Comparison of ENCODE assay signal across 12 cellular contexts in genomic region chr2:58131191-58132011, GRCh38.
DNase-seq lines count a peak whose midpoint lies in the region; ATAC-seq and TF ChIP-seq lines count a peak whose summit lies in the region.
"Had no signal": no experiment of that assay in that cellular context is flagged by ENCODE, and none has a peak within 500 bp of the region (broad histone marks: within the 10 kb centered on the region; RNA-seq: fewer than 3 reads in every experiment).

No MANE protein-coding gene starts in this region.

- intact Hi-C loops in heart right ventricle (cut with DNase I) (loop anchor here in 1 of 10 donors (10.0 kb wide), 1 partner anchor 313 kb away; no protein-coding TSS in a partner anchor), prostate gland (cut with DNase I) (no loop called here)

- no peaks in the 10 kb centered on the region for H3K9me3 ChIP-seq in heart right ventricle
- H3K9me3 ChIP-seq in prostate gland, result no peaks in the 10 kb centered on the region
- H3K9me3 ChIP-seq: sigmoid colon, upper lobe of left lung had no signal

- ATAC-seq in SK-N-SH treated with all-trans-retinoic acid at 6 μM for 48 hours (peak; percentile 92), heart right ventricle (peak in 7 of 8 donors; percentile 33 to 62 (median 58)), HG03457 (IDR thresholded peaks at IDR 0.05; ENCODE audit: unreplicated experiment) (no peak)
- ATAC-seq: K562 had no signal

- DNase-seq in NCI-H2107 treated with DMSO at 0.1 percent for 48 hours (lab: John Stamatoyannopoulos, UW; ENCODE audit: unreplicated experiment), result peak; percentile 14
- DNase-seq in NCI-H2107 (lab: John Stamatoyannopoulos, UW), result no peak
- DNase-seq in heart right ventricle, result peak; percentile 16 to 23
- peak; percentile 68 for DNase-seq in stromal cell of bone marrow (ENCODE audit: low read depth)
- DNase-seq in GM19238 (ENCODE audit: insufficient read length, low spot score), result no peak
- no peak for DNase-seq in prostate gland (ENCODE audit: low spot score)
- DNase-seq: CD4-positive, alpha-beta memory T cell; sigmoid colon; upper lobe of left lung had no signal

- peaks cover 0 to 25% (median 0%) of the 10 kb centered on the region in 9 donors for H3K4me1 ChIP-seq in heart right ventricle
- peaks cover 7% of the 10 kb centered on the region for H3K4me1 ChIP-seq in prostate gland (replicated peaks)

- no peak for TF ChIP-seq POLR2A in prostate gland (IDR thresholded peaks at IDR 0.05)

- H3K4me3 ChIP-seq in heart right ventricle, result no peak overlapping the region
- H3K4me3 ChIP-seq in prostate gland, result no peak overlapping the region
- H3K4me3 ChIP-seq: K562, sigmoid colon, upper lobe of left lung had no signal

- no peaks in the 10 kb centered on the region for H3K27me3 ChIP-seq in heart right ventricle
- H3K27me3 ChIP-seq in prostate gland (replicated peaks; ENCODE audit: insufficient read depth), result no peaks in the 10 kb centered on the region
- H3K27me3 ChIP-seq: sigmoid colon, upper lobe of left lung had no signal

- 58 to 61% methylated on average over 5 of the region's 5 CpGs for WGBS in heart right ventricle, 2 donors
- WGBS in prostate gland, result 45% methylated on average over 5 of the region's 5 CpGs

- H3K36me3 ChIP-seq in heart right ventricle, result peaks cover 0 to 30% (median 0%) of the 10 kb centered on the region in 9 donors
- no peaks in the 10 kb centered on the region for H3K36me3 ChIP-seq in prostate gland
- H3K36me3 ChIP-seq: sigmoid colon had no signal

- TF ChIP-seq CTCF in heart right ventricle (IDR thresholded peaks at IDR 0.05), result peak in 6 of 9 donors; percentile 7 to 49 (median 34)
- TF ChIP-seq CTCF in prostate gland (IDR thresholded peaks at IDR 0.05), result no peak

- H3K27ac ChIP-seq in heart right ventricle (peak overlapping the region in 2 of 10 donors; percentile 5 to 25), prostate gland (no peak overlapping the region)
- H3K27ac ChIP-seq: sigmoid colon, upper lobe of left lung had no signal

TF ChIP-seq in SK-N-SH treated with all-trans-retinoic acid at 6 μM for 48 hours, 23 proteins besides CTCF, POLR2A, EP300 and RAD21:
- TF ChIP-seq SNAI2 (CRISPR knock-in tag; IDR thresholded peaks at IDR 0.05) (no peak), ZNF70 (CRISPR knock-in tag; IDR thresholded peaks at IDR 0.05) (peak; percentile 83), TSHZ2 (CRISPR knock-in tag; IDR thresholded peaks at IDR 0.05) (peak; percentile 80), ZC3H10 (CRISPR knock-in tag; IDR thresholded peaks at IDR 0.05) (no peak), ZFP3 (CRISPR knock-in tag; IDR thresholded peaks at IDR 0.05) (no peak), CREB5 (CRISPR knock-in tag; IDR thresholded peaks at IDR 0.05; ENCODE audit: low read depth) (no peak), TOX (CRISPR knock-in tag; IDR thresholded peaks at IDR 0.05; ENCODE audit: borderline replicate concordance) (no peak), CSRNP3 (CRISPR knock-in tag; IDR thresholded peaks at IDR 0.05) (no peak; the same call in 1 of the 2 replicates), GLIS3 (CRISPR knock-in tag; IDR thresholded peaks at IDR 0.05) (no peak), PATZ1 (CRISPR knock-in tag; IDR thresholded peaks at IDR 0.05; ENCODE audit: borderline replicate concordance) (no peak), ISL1 (CRISPR knock-in tag; IDR thresholded peaks at IDR 0.05) (peak; percentile 33; the same call in 1 of the 2 replicates), TCF4 (CRISPR knock-in tag; IDR thresholded peaks at IDR 0.05; ENCODE audit: borderline replicate concordance) (peak; percentile 72), CSDC2 (CRISPR knock-in tag; IDR thresholded peaks at IDR 0.05) (no peak), ESRRG (CRISPR knock-in tag; IDR thresholded peaks at IDR 0.05) (no peak)

Comparison
In these comparisons a context has a peak if more than half of its experiments do, and no peak if none do; other contexts are left out.
1. DNase-seq: peak in NCI-H2107 treated with DMSO at 0.1 percent for 48 hours (single experiment), heart right ventricle (2 of 2) and stromal cell of bone marrow (single experiment); none in NCI-H2107 (single experiment), GM19238 (single experiment) and prostate gland (single experiment).
2. CTCF ChIP-seq: peak in heart right ventricle (6 of 9); none in prostate gland (0 of 4).